Comparison of ENCODE assay signal across 15 cellular contexts in the genomic region with DNA sequence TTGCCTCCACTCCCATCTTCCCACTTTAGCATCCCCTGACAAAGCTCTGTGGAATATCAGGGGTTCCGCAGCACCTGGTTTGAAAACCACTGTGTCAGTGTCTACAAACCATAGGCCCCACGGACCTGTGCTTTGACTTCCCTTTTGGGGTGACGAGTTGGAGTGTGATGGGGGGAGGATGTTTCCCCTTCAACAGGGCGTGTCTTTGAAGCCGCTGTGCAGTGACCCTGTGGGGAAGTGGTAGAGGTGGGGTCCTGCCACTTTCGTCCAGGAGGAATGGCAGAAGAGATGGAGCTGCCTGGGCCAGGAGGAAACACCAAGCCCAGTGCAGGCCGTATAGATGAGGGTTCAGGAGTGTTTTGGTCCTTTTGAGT. TPM values are rescaled to one million over a fixed set of nuclear protein-coding genes. Genes with fewer than 3 reads are reported as not detected.
A peak's percentile ranks its signal among the peaks of the same experiment; 100 is the strongest.
DNase-seq lines count a peak whose midpoint lies in the region; ATAC-seq and TF ChIP-seq lines count a peak whose summit lies in the region.
"Had no signal": no experiment of that assay in that cellular context is flagged by ENCODE, and none has a peak within 500 bp of the region (broad histone marks: within the 10 kb centered on the region; RNA-seq: fewer than 3 reads in every experiment).

No MANE protein-coding gene starts in this region.

- H3K36me3 ChIP-seq in RWPE2 (ENCODE audit: low read depth), result no peaks in the 10 kb centered on the region
- peaks cover 0 to 13% (median 0%) of the 10 kb centered on the region in 4 donors for H3K36me3 ChIP-seq in sigmoid colon
- H3K36me3 ChIP-seq in mammary epithelial cell (ENCODE audit: insufficient read depth, low read length), result no peaks in the 10 kb centered on the region
- no peaks in the 10 kb centered on the region for H3K36me3 ChIP-seq in A673 (ENCODE audit: insufficient read depth, low read length, poor library complexity, severe bottlenecking)
- H3K36me3 ChIP-seq: gastrocnemius medialis, neural progenitor cell had no signal

- BruUV-seq in mammary epithelial cell (replicated peaks; lab: Mats Ljungman, UMichigan), result no TSS peak
- BruUV-seq in A673 (replicated peaks; lab: Mats Ljungman, UMichigan), result no TSS peak

- CTCF ChIA-PET in activated CD4-positive, alpha-beta T cell treated with anti-CD3 and anti-CD28 coated beads, Interleukin-2, amount 10 ng/mL, durations not matched to agents 7 days and 5 days (lab: Charles Lee), result interaction anchor here (0.7 to 2.4 kb wide), 7 partner anchors 9 to 196 kb away, joined by 3 to 11 read pairs (median 5); no protein-coding TSS in a partner anchor
- CTCF ChIA-PET in mammary epithelial cell (lab: Charles Lee; ENCODE audit: low non-redundant PET) (no interaction called here), A673 (lab: Charles Lee) (no interaction called here)

- TF ChIP-seq EP300 in sigmoid colon (IDR thresholded peaks at IDR 0.05), result no peak

- H3K27ac ChIP-seq in RWPE2 (ENCODE audit: poor library complexity, severe bottlenecking), result no peak overlapping the region
- no peak overlapping the region for H3K27ac ChIP-seq in sigmoid colon
- no peak overlapping the region for H3K27ac ChIP-seq in mammary epithelial cell (ENCODE audit: insufficient read depth, low read depth, low read length)
- no peak overlapping the region for H3K27ac ChIP-seq in A673 (ENCODE audit: low read depth, low read length, poor library complexity, severe bottlenecking)
- H3K27ac ChIP-seq: gastrocnemius medialis, neural progenitor cell had no signal

- H4K20me1 ChIP-seq in mammary epithelial cell (ENCODE audit: insufficient read depth, low read length), result no peaks in the 10 kb centered on the region

- H2AFZ ChIP-seq in mammary epithelial cell (ENCODE audit: low read depth, low read length), result no peak overlapping the region
- H2AFZ ChIP-seq: neural progenitor cell had no signal

- 33 to 35% methylated on average over 7 of the region's 7 CpGs for WGBS in sigmoid colon, 2 donors
- 61% methylated on average over 7 of the region's 7 CpGs for WGBS in mammary epithelial cell (ENCODE audit: low coverage, missing lambda C conversion rate)

- no peaks in the 10 kb centered on the region for H3K9me3 Mint-ChIP-seq in activated CD4-positive, alpha-beta T cell treated with anti-CD3 and anti-CD28 coated beads, Interleukin-2, amount 10 ng/mL, durations not matched to agents 7 days and 5 days
- H3K9me3 Mint-ChIP-seq: neural progenitor cell had no signal

- no peak overlapping the region for H3K4me3 Mint-ChIP-seq in activated CD4-positive, alpha-beta T cell treated with anti-CD3 and anti-CD28 coated beads, Interleukin-2, amount 10 ng/mL, durations not matched to agents 7 days and 5 days
- H3K4me3 Mint-ChIP-seq: neural progenitor cell had no signal

- H3K27me3 ChIP-seq in RWPE2 (ENCODE audit: insufficient read depth, poor library complexity, severe bottlenecking) (no peaks in the 10 kb centered on the region), sigmoid colon (no peaks in the 10 kb centered on the region), mammary epithelial cell (ENCODE audit: insufficient read depth, low read length) (no peaks in the 10 kb centered on the region), A673 (replicated peaks; ENCODE audit: insufficient read depth, low read depth, low read length, poor library complexity) (no peaks in the 10 kb centered on the region)
- H3K27me3 ChIP-seq: gastrocnemius medialis, neural progenitor cell had no signal

- H3K79me2 ChIP-seq in mammary epithelial cell (ENCODE audit: insufficient read depth, low read length), result no peaks in the 10 kb centered on the region

- peaks cover 10% of the 10 kb centered on the region for H3K27me3 Mint-ChIP-seq in activated CD4-positive, alpha-beta T cell treated with anti-CD3 and anti-CD28 coated beads, Interleukin-2, amount 10 ng/mL, durations not matched to agents 7 days and 5 days

- peak overlapping the region; percentile 76 for H3K27ac Mint-ChIP-seq in activated CD4-positive, alpha-beta T cell treated with anti-CD3 and anti-CD28 coated beads, Interleukin-2, amount 10 ng/mL, durations not matched to agents 7 days and 5 days
- H3K27ac Mint-ChIP-seq: neural progenitor cell had no signal

- H3K4me1 Mint-ChIP-seq in activated CD4-positive, alpha-beta T cell treated with anti-CD3 and anti-CD28 coated beads, Interleukin-2, amount 10 ng/mL, durations not matched to agents 7 days and 5 days, result peaks cover 36% of the 10 kb centered on the region
- H3K4me1 Mint-ChIP-seq: neural progenitor cell had no signal

- no peaks in the 10 kb centered on the region for H3K36me3 Mint-ChIP-seq in activated CD4-positive, alpha-beta T cell treated with anti-CD3 and anti-CD28 coated beads, Interleukin-2, amount 10 ng/mL, durations not matched to agents 7 days and 5 days (ENCODE audit: low read depth)
- H3K36me3 Mint-ChIP-seq: neural progenitor cell had no signal

- no peak for ATAC-seq in RWPE2 (ENCODE audit: low read depth)
- no peak for ATAC-seq in GM19463 (IDR thresholded peaks at IDR 0.05; ENCODE audit: unreplicated experiment)
- ATAC-seq: gastrocnemius medialis had no signal

- H3K4me3 ChIP-seq in RWPE2 (ENCODE audit: severe bottlenecking) (no peak overlapping the region), sigmoid colon (no peak overlapping the region), mammary epithelial cell (replicated peaks in 1 of 3; ENCODE audit: insufficient read depth in 1 of 3, low read depth in 2 of 3, low read length in 3 of 3) (no peak overlapping the region), A673 (ENCODE audit: low read depth, low read length, poor library complexity, severe bottlenecking) (no peak overlapping the region)
- H3K4me3 ChIP-seq: gastrocnemius medialis, neural progenitor cell had no signal

- H3K9ac ChIP-seq in mammary epithelial cell (ENCODE audit: insufficient read depth, low read length), result no peak overlapping the region
- H3K9ac ChIP-seq: neural progenitor cell had no signal

- dilution Hi-C loops in mammary epithelial cell (cut with HindIII; ENCODE audit: low sequenced_read_pairs), result loop anchor here (5.0 kb wide), 1 partner anchor 34 kb away; no protein-coding TSS in a partner anchor

- in situ Hi-C loops in mammary epithelial cell (cut with MboI; ENCODE audit: low sequenced_read_pairs in 2 of 2), result no loop called here

- no peaks in the 10 kb centered on the region for H3K4me1 ChIP-seq in RWPE2 (ENCODE audit: insufficient read depth, poor library complexity, severe bottlenecking)
- H3K4me1 ChIP-seq in sigmoid colon, result peaks cover 0 to 8% (median 3%) of the 10 kb centered on the region in 4 donors
- H3K4me1 ChIP-seq in mammary epithelial cell (ENCODE audit: insufficient read depth, low read length), result no peaks in the 10 kb centered on the region
- no peaks in the 10 kb centered on the region for H3K4me1 ChIP-seq in A673 (ENCODE audit: insufficient read depth, low read length, poor library complexity, severe bottlenecking)
- H3K4me1 ChIP-seq: gastrocnemius medialis, neural progenitor cell had no signal

- POLR2A ChIA-PET in activated CD4-positive, alpha-beta T cell treated with anti-CD3 and anti-CD28 coated beads, Interleukin-2, amount 10 ng/mL, durations not matched to agents 7 days and 5 days (lab: Charles Lee), result no interaction called here
- POLR2A ChIA-PET in A673 (lab: Charles Lee; ENCODE audit: low non-redundant PET), result interaction anchor here (0.6 kb wide), 1 partner anchor 46 kb away, joined by 3 read pairs; no protein-coding TSS in a partner anchor

- no peak for TF ChIP-seq CTCF in RWPE2 (IDR thresholded peaks at IDR 0.05; ENCODE audit: poor library complexity, severe bottlenecking)
- TF ChIP-seq CTCF in sigmoid colon (IDR thresholded peaks at IDR 0.05), result no peak
- TF ChIP-seq CTCF in mammary epithelial cell (conservative IDR thresholded peaks at IDR 0.05 in 1 of 2, IDR thresholded peaks at IDR 0.05 in 1 of 2; ENCODE audit: extremely low read depth in 1 of 2, insufficient read depth in 1 of 2, low read depth in 1 of 2, low read length in 2 of 2), result no peak
- no peak for TF ChIP-seq CTCF in A673 (conservative IDR thresholded peaks at IDR 0.05; ENCODE audit: low read depth, low read length)

- intact Hi-C loops in sigmoid colon (cut with DNase I) (no loop called here), mammary epithelial cell (cut with micrococcal nuclease) (no loop called here), A673 (cut with micrococcal nuclease; ENCODE audit: unreplicated experiment) (no loop called here)

- H3K4me2 ChIP-seq in mammary epithelial cell (ENCODE audit: insufficient read depth, low read depth, low read length), result no peak overlapping the region
- H3K4me2 ChIP-seq: neural progenitor cell had no signal

- peak; percentile 15 for DNase-seq in activated CD4-positive, alpha-beta T cell treated with anti-CD3 and anti-CD28 coated beads, Interleukin-2, amount 10 ng/mL, durations not matched to agents 7 days and 5 days
- no peak for DNase-seq in activated CD4-positive, alpha-beta T cell treated with anti-CD3 and anti-CD28 coated beads for 1 hour
- DNase-seq in RWPE2 (ENCODE audit: low spot score), result peak; percentile 16
- peak; percentile 20 for DNase-seq in dermis blood vessel endothelial cell
- DNase-seq in sigmoid colon, result peak; percentile 62
- DNase-seq in mammary epithelial cell, result no peak
- DNase-seq in A673 (ENCODE audit: low spot score), result no peak
- DNase-seq: activated CD4-positive, alpha-beta T cell treated with anti-CD3 and anti-CD28 coated beads, Interleukin-2, amount 50 U/mL, for 1 hour; DMS79 treated with DMSO at 0.1 percent for 48 hours; effector CD4-positive, alpha-beta T cell; NCI-H1694 had no signal

- no peaks in the 10 kb centered on the region for H3K9me3 ChIP-seq in RWPE2 (ENCODE audit: severe bottlenecking)
- H3K9me3 ChIP-seq in sigmoid colon, result no peaks in the 10 kb centered on the region
- no peaks in the 10 kb centered on the region for H3K9me3 ChIP-seq in mammary epithelial cell (replicated peaks; ENCODE audit: insufficient read depth, low read length)
- H3K9me3 ChIP-seq in A673 (ENCODE audit: low read depth, low read length, poor library complexity, severe bottlenecking), result no peaks in the 10 kb centered on the region
- H3K9me3 ChIP-seq: gastrocnemius medialis had no signal

- TF ChIP-seq POLR2A in sigmoid colon (IDR thresholded peaks at IDR 0.05), result no peak

RNA-seq across cellular contexts. Expression of a gene that starts 20.9 kb away (rescaled TPM):
- total RNA-seq in activated CD4-positive, alpha-beta T cell treated with anti-CD3 and anti-CD28 coated beads, Interleukin-2, amount 10 ng/mL, durations not matched to agents 7 days and 5 days, result under 1 TPM in 1 of 2 experiments, not detected in 1; 0.06 TPM
- 0.17 TPM in 1 of 2 replicates, not detected in the other for total RNA-seq in dermis blood vessel endothelial cell
- total RNA-seq in sigmoid colon, result under 1 TPM in 3 of 4 donors, not detected in 1; 0.33 to 0.68 (median 0.36) TPM
- under 1 TPM in 1 of 3 donors, not detected in 2; 0.28 TPM for polyA plus RNA-seq in sigmoid colon
- total RNA-seq in mammary epithelial cell, result under 1 TPM in 1 of 2 donors, not detected in 1; 0.21 TPM
- polyA plus RNA-seq in mammary epithelial cell, result 0.01 TPM
- polyA minus RNA-seq in mammary epithelial cell, result not detected
- 0.24 and 0.41 TPM in 2 replicates for total RNA-seq in A673 (2021)
- total RNA-seq: gastrocnemius medialis had no signal
- polyA plus RNA-seq: keratinocyte had no signal

Comparison
In these comparisons a context has a peak if more than half of its experiments do, and no peak if none do; other contexts are left out.
1. DNase-seq: peak in activated CD4-positive, alpha-beta T cell treated with anti-CD3 and anti-CD28 coated beads, Interleukin-2, amount 10 ng/mL, durations not matched to agents 7 days and 5 days (single experiment), RWPE2 (single experiment), dermis blood vessel endothelial cell (single experiment) and sigmoid colon (single experiment); none in activated CD4-positive, alpha-beta T cell treated with anti-CD3 and anti-CD28 coated beads for 1 hour (single experiment), mammary epithelial cell (single experiment) and A673 (single experiment).